1 cellular context compared by ENCODE assay signal in the genomic region with DNA sequence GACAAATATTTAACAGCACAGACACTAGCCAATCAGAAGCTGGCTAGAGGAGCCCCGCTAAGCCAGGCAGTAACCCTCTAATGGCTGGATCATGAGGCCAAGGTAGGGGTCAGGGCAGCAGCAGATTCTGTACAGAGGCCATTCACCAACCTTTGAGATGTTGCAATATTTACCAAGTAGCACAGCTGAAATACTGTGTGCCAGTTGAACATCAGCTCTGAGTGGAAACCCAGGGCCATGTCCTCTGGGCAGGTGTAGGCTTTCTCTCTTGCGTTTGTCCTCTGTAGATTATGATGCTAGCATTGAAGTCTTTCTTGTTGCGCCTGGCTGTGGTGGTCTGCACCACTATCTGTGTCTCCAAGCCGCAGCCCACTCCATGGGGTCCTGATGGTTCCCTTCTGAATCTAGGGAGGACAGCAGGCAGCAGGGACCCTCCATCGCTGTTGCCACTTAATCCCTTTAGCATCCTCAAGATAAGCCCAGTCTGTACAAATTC.
TF ChIP-seq lines count a peak whose summit lies in the region.

No MANE protein-coding gene starts in this region.

TF ChIP-seq in HepG2, 621 proteins besides CTCF, POLR2A, EP300 and RAD21 (continued from another document and continues in another):
- TF ChIP-seq, protein P1, sequence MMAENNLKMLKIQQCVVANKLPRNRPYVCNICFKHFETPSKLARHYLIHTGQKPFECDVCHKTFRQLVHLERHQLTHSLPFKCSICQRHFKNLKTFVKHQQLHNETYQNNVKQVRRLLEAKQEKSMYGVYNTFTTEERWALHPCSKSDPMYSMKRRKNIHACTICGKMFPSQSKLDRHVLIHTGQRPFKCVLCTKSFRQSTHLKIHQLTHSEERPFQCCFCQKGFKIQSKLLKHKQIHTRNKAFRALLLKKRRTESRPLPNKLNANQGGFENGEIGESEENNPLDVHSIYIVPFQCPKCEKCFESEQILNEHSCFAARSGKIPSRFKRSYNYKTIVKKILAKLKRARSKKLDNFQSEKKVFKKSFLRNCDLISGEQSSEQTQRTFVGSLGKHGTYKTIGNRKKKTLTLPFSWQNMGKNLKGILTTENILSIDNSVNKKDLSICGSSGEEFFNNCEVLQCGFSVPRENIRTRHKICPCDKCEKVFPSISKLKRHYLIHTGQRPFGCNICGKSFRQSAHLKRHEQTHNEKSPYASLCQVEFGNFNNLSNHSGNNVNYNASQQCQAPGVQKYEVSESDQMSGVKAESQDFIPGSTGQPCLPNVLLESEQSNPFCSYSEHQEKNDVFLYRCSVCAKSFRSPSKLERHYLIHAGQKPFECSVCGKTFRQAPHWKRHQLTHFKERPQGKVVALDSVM (CRISPR knock-in tag; IDR thresholded peaks at IDR 0.05): 0 out of 2 replicates have a peak, but pooled peaks have one; percentile 40
- TF ChIP-seq MAFF (IDR thresholded peaks at IDR 0.05; ENCODE audit: low read depth, low read length) (no peak), NFKBIZ (CRISPR knock-in tag; IDR thresholded peaks at IDR 0.05) (peak; percentile 78; the same call in 1 of the 2 replicates), ZBTB7A (CRISPR knock-in tag; IDR thresholded peaks at IDR 0.05) (no peak), ZFP82 (CRISPR knock-in tag; IDR thresholded peaks at IDR 0.05; ENCODE audit: borderline replicate concordance) (no peak), ZNF138 (CRISPR knock-in tag; IDR thresholded peaks at IDR 0.05; ENCODE audit: low read depth) (no peak), SAP130 (CRISPR knock-in tag; IDR thresholded peaks at IDR 0.05; ENCODE audit: low read depth) (peak; percentile 93), MTF1 (CRISPR knock-in tag; IDR thresholded peaks at IDR 0.05) (no peak), STAG1 (CRISPR knock-in tag; IDR thresholded peaks at IDR 0.05) (peak; percentile 24), HNRNPLL (IDR thresholded peaks at IDR 0.05; ENCODE audit: low read depth, low read length, poor library complexity, severe bottlenecking) (no peak), IKZF4 (CRISPR knock-in tag; IDR thresholded peaks at IDR 0.05; ENCODE audit: borderline replicate concordance, low read depth, not compliant biosample characterization) (no peak), ZNF350 (CRISPR knock-in tag; IDR thresholded peaks at IDR 0.05; ENCODE audit: borderline replicate concordance, low read depth) (peak; percentile 44; the same call in 1 of the 2 replicates), FOXO1 (CRISPR knock-in tag; IDR thresholded peaks at IDR 0.05) (0 out of 2 replicates have a peak, but pooled peaks have one; percentile 60), MED1 (CRISPR knock-in tag; IDR thresholded peaks at IDR 0.05) (peak; percentile 91), PHF8 (CRISPR knock-in tag; IDR thresholded peaks at IDR 0.05) (0 out of 2 replicates have a peak, but pooled peaks have one; percentile 40), THYN1 (CRISPR knock-in tag; IDR thresholded peaks at IDR 0.05; ENCODE audit: borderline replicate concordance, low read depth) (no peak), ZNF282 (IDR thresholded peaks at IDR 0.05; ENCODE audit: partially characterized antibody) (no peak), RCOR2 (CRISPR knock-in tag; IDR thresholded peaks at IDR 0.05) (peak; percentile 92), HOXA3 (CRISPR knock-in tag; IDR thresholded peaks at IDR 0.05) (peak; percentile 83), ZNF232 (CRISPR knock-in tag; IDR thresholded peaks at IDR 0.05; ENCODE audit: borderline replicate concordance) (no peak), ZFP91 (CRISPR knock-in tag; IDR thresholded peaks at IDR 0.05; ENCODE audit: borderline replicate concordance) (peak; percentile 48), ZNF615 (CRISPR knock-in tag; IDR thresholded peaks at IDR 0.05; ENCODE audit: borderline replicate concordance) (peak; percentile 35; the same call in 1 of the 2 replicates), ZNF12 (CRISPR knock-in tag; IDR thresholded peaks at IDR 0.05) (peak; percentile 92), FOSL2 (CRISPR knock-in tag; IDR thresholded peaks at IDR 0.05) (peak; percentile 82), ZNF343 (CRISPR knock-in tag; IDR thresholded peaks at IDR 0.05) (0 out of 2 replicates have a peak, but pooled peaks have one; percentile 39), MIER3 (CRISPR knock-in tag; IDR thresholded peaks at IDR 0.05; ENCODE audit: borderline replicate concordance) (peak; percentile 65; the same call in 1 of the 2 replicates), ZNF263 (CRISPR knock-in tag; IDR thresholded peaks at IDR 0.05) (peak; percentile 64), ZNF121 (CRISPR knock-in tag; IDR thresholded peaks at IDR 0.05) (peak; percentile 40; the same call in 1 of the 2 replicates), CHD4 (IDR thresholded peaks at IDR 0.05; ENCODE audit: borderline replicate concordance, low read length) (no peak), ZNF335 (CRISPR knock-in tag; IDR thresholded peaks at IDR 0.05) (no peak; the same call in 1 of the 2 replicates), ZNF710 (CRISPR knock-in tag; IDR thresholded peaks at IDR 0.05; ENCODE audit: borderline replicate concordance) (peak; percentile 67; the same call in 1 of the 2 replicates), ZFP41 (CRISPR knock-in tag; IDR thresholded peaks at IDR 0.05; ENCODE audit: borderline replicate concordance) (no peak), ZNF510 (CRISPR knock-in tag; IDR thresholded peaks at IDR 0.05; ENCODE audit: low read depth) (0 out of 2 replicates have a peak, but pooled peaks have one; percentile 62), ZNF792 (CRISPR knock-in tag; IDR thresholded peaks at IDR 0.05) (peak; percentile 73; the same call in 1 of the 2 replicates), ZFP90 (CRISPR knock-in tag; IDR thresholded peaks at IDR 0.05; ENCODE audit: borderline replicate concordance) (no peak; the same call in 1 of the 2 replicates), KLF16 (CRISPR knock-in tag; IDR thresholded peaks at IDR 0.05) (peak in 1 of 2 experiments; percentile 71; a peak in 1 of 4 replicates), PBX2 (CRISPR knock-in tag; IDR thresholded peaks at IDR 0.05) (no peak), ZNF317 (CRISPR knock-in tag; IDR thresholded peaks at IDR 0.05) (peak; percentile 95), ZNF580 (CRISPR knock-in tag; IDR thresholded peaks at IDR 0.05; ENCODE audit: borderline replicate concordance, low read depth) (peak; percentile 74; the same call in 1 of the 2 replicates), LCORL (IDR thresholded peaks at IDR 0.05) (no peak), LCORL (CRISPR knock-in tag; IDR thresholded peaks at IDR 0.05) (peak; percentile 84)
- TF ChIP-seq, protein P2, sequence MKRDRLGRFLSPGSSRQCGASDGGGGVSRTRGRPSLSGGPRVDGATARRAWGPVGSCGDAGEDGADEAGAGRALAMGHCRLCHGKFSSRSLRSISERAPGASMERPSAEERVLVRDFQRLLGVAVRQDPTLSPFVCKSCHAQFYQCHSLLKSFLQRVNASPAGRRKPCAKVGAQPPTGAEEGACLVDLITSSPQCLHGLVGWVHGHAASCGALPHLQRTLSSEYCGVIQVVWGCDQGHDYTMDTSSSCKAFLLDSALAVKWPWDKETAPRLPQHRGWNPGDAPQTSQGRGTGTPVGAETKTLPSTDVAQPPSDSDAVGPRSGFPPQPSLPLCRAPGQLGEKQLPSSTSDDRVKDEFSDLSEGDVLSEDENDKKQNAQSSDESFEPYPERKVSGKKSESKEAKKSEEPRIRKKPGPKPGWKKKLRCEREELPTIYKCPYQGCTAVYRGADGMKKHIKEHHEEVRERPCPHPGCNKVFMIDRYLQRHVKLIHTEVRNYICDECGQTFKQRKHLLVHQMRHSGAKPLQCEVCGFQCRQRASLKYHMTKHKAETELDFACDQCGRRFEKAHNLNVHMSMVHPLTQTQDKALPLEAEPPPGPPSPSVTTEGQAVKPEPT (CRISPR knock-in tag; IDR thresholded peaks at IDR 0.05; ENCODE audit: low read depth): 0 out of 2 replicates have a peak, but pooled peaks have one; percentile 65
- TF ChIP-seq, protein P3, sequence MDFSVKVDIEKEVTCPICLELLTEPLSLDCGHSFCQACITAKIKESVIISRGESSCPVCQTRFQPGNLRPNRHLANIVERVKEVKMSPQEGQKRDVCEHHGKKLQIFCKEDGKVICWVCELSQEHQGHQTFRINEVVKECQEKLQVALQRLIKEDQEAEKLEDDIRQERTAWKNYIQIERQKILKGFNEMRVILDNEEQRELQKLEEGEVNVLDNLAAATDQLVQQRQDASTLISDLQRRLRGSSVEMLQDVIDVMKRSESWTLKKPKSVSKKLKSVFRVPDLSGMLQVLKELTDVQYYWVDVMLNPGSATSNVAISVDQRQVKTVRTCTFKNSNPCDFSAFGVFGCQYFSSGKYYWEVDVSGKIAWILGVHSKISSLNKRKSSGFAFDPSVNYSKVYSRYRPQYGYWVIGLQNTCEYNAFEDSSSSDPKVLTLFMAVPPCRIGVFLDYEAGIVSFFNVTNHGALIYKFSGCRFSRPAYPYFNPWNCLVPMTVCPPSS (IDR thresholded peaks at IDR 0.05): no peak
- TF ChIP-seq, protein P4, sequence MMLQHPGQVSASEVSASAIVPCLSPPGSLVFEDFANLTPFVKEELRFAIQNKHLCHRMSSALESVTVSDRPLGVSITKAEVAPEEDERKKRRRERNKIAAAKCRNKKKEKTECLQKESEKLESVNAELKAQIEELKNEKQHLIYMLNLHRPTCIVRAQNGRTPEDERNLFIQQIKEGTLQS (CRISPR knock-in tag; IDR thresholded peaks at IDR 0.05): peak; percentile 43; the same call in 1 of the 2 replicates
- TF ChIP-seq, protein P5, sequence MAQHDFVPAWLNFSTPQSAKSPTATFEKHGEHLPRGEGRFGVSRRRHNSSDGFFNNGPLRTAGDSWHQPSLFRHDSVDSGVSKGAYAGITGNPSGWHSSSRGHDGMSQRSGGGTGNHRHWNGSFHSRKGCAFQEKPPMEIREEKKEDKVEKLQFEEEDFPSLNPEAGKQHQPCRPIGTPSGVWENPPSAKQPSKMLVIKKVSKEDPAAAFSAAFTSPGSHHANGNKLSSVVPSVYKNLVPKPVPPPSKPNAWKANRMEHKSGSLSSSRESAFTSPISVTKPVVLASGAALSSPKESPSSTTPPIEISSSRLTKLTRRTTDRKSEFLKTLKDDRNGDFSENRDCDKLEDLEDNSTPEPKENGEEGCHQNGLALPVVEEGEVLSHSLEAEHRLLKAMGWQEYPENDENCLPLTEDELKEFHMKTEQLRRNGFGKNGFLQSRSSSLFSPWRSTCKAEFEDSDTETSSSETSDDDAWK (CRISPR knock-in tag; IDR thresholded peaks at IDR 0.05): no peak
- TF ChIP-seq, protein P6, sequence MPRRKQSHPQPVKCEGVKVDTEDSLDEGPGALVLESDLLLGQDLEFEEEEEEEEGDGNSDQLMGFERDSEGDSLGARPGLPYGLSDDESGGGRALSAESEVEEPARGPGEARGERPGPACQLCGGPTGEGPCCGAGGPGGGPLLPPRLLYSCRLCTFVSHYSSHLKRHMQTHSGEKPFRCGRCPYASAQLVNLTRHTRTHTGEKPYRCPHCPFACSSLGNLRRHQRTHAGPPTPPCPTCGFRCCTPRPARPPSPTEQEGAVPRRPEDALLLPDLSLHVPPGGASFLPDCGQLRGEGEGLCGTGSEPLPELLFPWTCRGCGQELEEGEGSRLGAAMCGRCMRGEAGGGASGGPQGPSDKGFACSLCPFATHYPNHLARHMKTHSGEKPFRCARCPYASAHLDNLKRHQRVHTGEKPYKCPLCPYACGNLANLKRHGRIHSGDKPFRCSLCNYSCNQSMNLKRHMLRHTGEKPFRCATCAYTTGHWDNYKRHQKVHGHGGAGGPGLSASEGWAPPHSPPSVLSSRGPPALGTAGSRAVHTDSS (CRISPR knock-in tag; conservative IDR thresholded peaks at IDR 0.05): no peak
- TF ChIP-seq, protein P7, sequence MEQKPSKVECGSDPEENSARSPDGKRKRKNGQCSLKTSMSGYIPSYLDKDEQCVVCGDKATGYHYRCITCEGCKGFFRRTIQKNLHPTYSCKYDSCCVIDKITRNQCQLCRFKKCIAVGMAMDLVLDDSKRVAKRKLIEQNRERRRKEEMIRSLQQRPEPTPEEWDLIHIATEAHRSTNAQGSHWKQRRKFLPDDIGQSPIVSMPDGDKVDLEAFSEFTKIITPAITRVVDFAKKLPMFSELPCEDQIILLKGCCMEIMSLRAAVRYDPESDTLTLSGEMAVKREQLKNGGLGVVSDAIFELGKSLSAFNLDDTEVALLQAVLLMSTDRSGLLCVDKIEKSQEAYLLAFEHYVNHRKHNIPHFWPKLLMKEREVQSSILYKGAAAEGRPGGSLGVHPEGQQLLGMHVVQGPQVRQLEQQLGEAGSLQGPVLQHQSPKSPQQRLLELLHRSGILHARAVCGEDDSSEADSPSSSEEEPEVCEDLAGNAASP (CRISPR knock-in tag; IDR thresholded peaks at IDR 0.05; ENCODE audit: borderline replicate concordance): peak; percentile 89
